Comparison of ENCODE assay signal across 8 cellular contexts in the genomic region with DNA sequence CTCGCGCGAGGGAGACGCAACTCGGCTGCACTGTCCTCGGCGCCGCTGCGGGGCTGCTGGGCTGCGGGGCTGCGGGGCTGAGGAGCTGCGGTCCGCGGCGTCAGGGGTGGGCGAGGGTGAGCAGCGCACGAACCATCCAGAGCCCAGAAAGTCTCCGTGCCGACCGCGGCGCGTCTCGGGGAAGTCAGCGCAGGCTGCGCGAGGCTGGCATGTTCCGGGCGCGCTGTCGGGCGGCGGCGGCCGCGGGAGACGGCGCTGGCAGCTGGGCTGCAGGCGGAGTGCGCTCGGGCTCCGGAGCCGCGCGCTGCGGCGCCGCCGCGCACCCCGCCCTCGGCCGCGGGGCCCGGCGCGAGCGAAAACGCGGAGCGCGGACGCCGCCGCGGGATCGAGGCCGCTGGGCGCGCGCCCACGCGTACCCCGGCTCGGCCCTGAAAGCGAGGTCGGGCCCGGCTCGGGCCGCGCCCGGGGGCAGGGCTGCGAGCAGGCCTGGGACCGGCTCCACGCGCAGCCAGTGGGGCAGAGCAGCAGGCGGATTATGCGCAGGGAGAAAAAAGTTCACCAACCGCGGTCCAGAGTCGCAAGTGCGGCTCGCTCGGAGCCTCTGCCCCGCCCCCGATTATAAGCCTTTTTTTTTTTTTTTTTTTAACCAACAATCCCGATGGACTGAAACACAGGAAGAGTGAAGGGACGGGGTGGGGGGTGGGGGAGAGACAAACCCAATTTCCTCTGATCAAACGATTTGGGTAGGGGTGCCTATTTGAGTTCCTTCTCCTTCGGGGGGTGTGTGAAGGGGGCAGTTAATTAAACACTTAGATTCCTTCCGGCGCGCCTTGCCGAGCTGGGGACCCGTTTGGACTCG. TPM values are rescaled to one million over a fixed set of nuclear protein-coding genes. Genes with fewer than 3 reads are reported as not detected.
A peak's percentile ranks its signal among the peaks of the same experiment; 100 is the strongest.
DNase-seq lines count a peak whose midpoint lies in the region; ATAC-seq, FAIRE-seq and TF ChIP-seq lines count a peak whose summit lies in the region.

A gene (minus strand): TSS at position 282 of the 859 bp plus-strand sequence. CDS start 117,230 bp downstream, outside the sequence.

- CTCF ChIA-PET in endothelial cell of umbilical vein (lab: Charles Lee), result interaction anchor here (0.7 to 1.4 kb wide), 3 partner anchors 106 to 692 kb away, joined by 3 to 4 read pairs (median 3); no protein-coding TSS in a partner anchor

- H3K4me1 ChIP-seq in endothelial cell of umbilical vein (ENCODE audit: control insufficient read depth, extremely low read depth, insufficient read depth, low read length) (peaks cover 38% of the 10 kb centered on the region), mesodermal cell (ENCODE audit: control insufficient read depth, insufficient read depth, low read length, poor library complexity, severe bottlenecking) (peaks cover 25% of the 10 kb centered on the region)

- dilution Hi-C loops in endothelial cell of umbilical vein (cut with MboI; ENCODE audit: extremely low pct_ligation_motif_present, low sequenced_read_pairs), result loop anchor here (10.0 kb wide), 1 partner anchor 695 kb away; no protein-coding TSS in a partner anchor

- H3K9me3 ChIP-seq in endothelial cell of umbilical vein (replicated peaks; ENCODE audit: control insufficient read depth, insufficient read depth, low read length) (no peaks in the 10 kb centered on the region), mesodermal cell (ENCODE audit: control insufficient read depth, low read length) (no peaks in the 10 kb centered on the region)

- DNase-seq in ELF-1 (ENCODE audit: low read depth, low spot score) (peak; percentile 63), HL-60 (ENCODE audit: low read depth in 1 of 2, low spot score in 1 of 2) (peak; percentile 25 to 41), T1000 (lab: John Stamatoyannopoulos, UW) (peak; percentile 46), endothelial cell of umbilical vein (ENCODE audit: low read depth, low spot score) (peak; percentile 69), activated gamma-delta T cell treated with Interleukin-2 at 50 U/mL for 16 hours (no peak)

- peak; percentile 33 for FAIRE-seq in endothelial cell of umbilical vein (lab: Jason Lieb, UNC)

- intact Hi-C loops in endothelial cell of umbilical vein (cut with micrococcal nuclease), result loop anchor here (1.0 to 5.0 kb wide), 7 partner anchors 49 to 750 kb away; no protein-coding TSS in a partner anchor

- WGBS in mesodermal cell (ENCODE audit: insufficient coverage in 2 of 2), 2 experiments, result 0 to 1% methylated on average over 72 to 86 of the region's 107 CpGs

- H4K20me1 ChIP-seq in endothelial cell of umbilical vein (replicated peaks; ENCODE audit: control insufficient read depth, extremely low read depth, insufficient read depth, low read length), result no peaks in the 10 kb centered on the region

- H3K4me3 ChIP-seq in HL-60 (replicated peaks; ENCODE audit: insufficient read depth, low read length) (peak within 1 kb of the TSS; percentile 70), endothelial cell of umbilical vein (replicated peaks in 1 of 3; ENCODE audit: insufficient read depth in 1 of 3, low read depth in 1 of 3, low read length in 3 of 3) (peak within 1 kb of the TSS; percentile 81 to 99 (median 86)), mesodermal cell (ENCODE audit: extremely low read depth, insufficient read depth, low read length, poor library complexity, severe bottlenecking) (peak within 1 kb of the TSS; percentile 86)

- H3K79me2 ChIP-seq in endothelial cell of umbilical vein (ENCODE audit: control insufficient read depth, insufficient read depth, low read length), result peaks cover 48% of the 10 kb centered on the region

- ATAC-seq in GM21390 (IDR thresholded peaks at IDR 0.05; ENCODE audit: unreplicated experiment), result peak; percentile 82

- H3K36me3 ChIP-seq in endothelial cell of umbilical vein (ENCODE audit: control insufficient read depth in 2 of 2, extremely low read depth in 1 of 2, insufficient read depth in 2 of 2, low read length in 2 of 2) (no peaks in the 10 kb centered on the region), mesodermal cell (ENCODE audit: control insufficient read depth, insufficient read depth, low read length) (peaks cover 6% of the 10 kb centered on the region)

- POLR2A ChIA-PET in endothelial cell of umbilical vein (lab: Charles Lee), result interaction anchor here (1.1 to 2.5 kb wide), 2 partner anchors 201 to 372 kb away, joined by 3 to 6 read pairs; no protein-coding TSS in a partner anchor

- H3K4me2 ChIP-seq in endothelial cell of umbilical vein (ENCODE audit: insufficient read depth, low read length), result peak within 1 kb of the TSS; percentile 98

- BruUV-seq in endothelial cell of umbilical vein (replicated peaks; lab: Mats Ljungman, UMichigan), result no TSS peak

- TF ChIP-seq POLR2A in endothelial cell of umbilical vein (IDR thresholded peaks at IDR 0.05; ENCODE audit: low read depth, low read length), result peak; percentile 68

- H3K27me3 ChIP-seq in HL-60 (ENCODE audit: insufficient read depth, poor library complexity, severe bottlenecking) (peaks cover 35% of the 10 kb centered on the region), endothelial cell of umbilical vein (ENCODE audit: control insufficient read depth in 2 of 2, insufficient read depth in 2 of 2, low read length in 2 of 2) (no peaks in the 10 kb centered on the region)

- H3K9ac ChIP-seq in endothelial cell of umbilical vein (replicated peaks; ENCODE audit: extremely low read depth, insufficient read depth, low read length), result peak within 1 kb of the TSS; percentile 90

- H3K9me1 ChIP-seq in endothelial cell of umbilical vein (replicated peaks; ENCODE audit: control insufficient read depth, extremely low read depth, insufficient read depth, low read length), result no peaks in the 10 kb centered on the region

- TF ChIP-seq CTCF in HL-60 (IDR thresholded peaks at IDR 0.05; ENCODE audit: insufficient read depth, low read length) (no peak), endothelial cell of umbilical vein (IDR thresholded peaks at IDR 0.05; ENCODE audit: extremely low read depth in 1 of 2, insufficient read depth in 1 of 2, low read depth in 1 of 2, low read length in 2 of 2) (no peak)

- H2AFZ ChIP-seq in endothelial cell of umbilical vein (ENCODE audit: low read depth, low read length), result peak within 1 kb of the TSS; percentile 75

- H3K27ac ChIP-seq in HL-60 (replicated peaks) (no peak within 1 kb of the TSS), endothelial cell of umbilical vein (ENCODE audit: insufficient read depth, low read depth, low read length) (peak within 1 kb of the TSS; percentile 59), mesodermal cell (ENCODE audit: low read depth, low read length, severe bottlenecking) (peak within 1 kb of the TSS; percentile 57), temporal lobe (ENCODE audit: low read depth, low read length) (peak within 1 kb of the TSS; percentile 59)

TF ChIP-seq in endothelial cell of umbilical vein, 7 proteins besides CTCF, POLR2A, EP300 and RAD21:
- TF ChIP-seq MYC (IDR thresholded peaks at IDR 0.05; ENCODE audit: low read depth, low read length) (no peak), POLR2AphosphoS5 (IDR thresholded peaks at IDR 0.05; ENCODE audit: insufficient read depth, low read depth, low read length) (peak; percentile 79), JUN (IDR thresholded peaks at IDR 0.05; ENCODE audit: borderline replicate concordance, insufficient read depth, insufficient read length, low read depth) (no peak), EZH2 (IDR thresholded peaks at IDR 0.05; ENCODE audit: borderline replicate concordance, low read depth, low read length, severe bottlenecking) (no peak)
- TF ChIP-seq, protein P1, sequence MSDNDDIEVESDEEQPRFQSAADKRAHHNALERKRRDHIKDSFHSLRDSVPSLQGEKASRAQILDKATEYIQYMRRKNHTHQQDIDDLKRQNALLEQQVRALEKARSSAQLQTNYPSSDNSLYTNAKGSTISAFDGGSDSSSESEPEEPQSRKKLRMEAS (IDR thresholded peaks at IDR 0.05; ENCODE audit: insufficient read depth, insufficient read length), result no peak

RNA-seq across cellular contexts. Expression of the gene that starts here (rescaled TPM):
- total RNA-seq in endothelial cell of umbilical vein (69.0 and 86.0 TPM in 2 replicates), temporal lobe (16.2 TPM)
- 22.0 and 34.3 TPM in 2 replicates for polyA plus RNA-seq in endothelial cell of umbilical vein
- polyA plus RNA-seq in endothelial cell of umbilical vein (2011; cell fraction: cytosol; rRNA removed), result 31.1 and 31.4 TPM in 2 replicates
- 58.0 and 65.5 TPM in 2 replicates for polyA plus RNA-seq in endothelial cell of umbilical vein (2011; cell fraction: nucleus; rRNA removed)
- polyA plus RNA-seq in endothelial cell of umbilical vein (2012), result 23.2 and 38.0 TPM in 2 replicates
- 191 and 247 TPM in 2 replicates for polyA minus RNA-seq in endothelial cell of umbilical vein
- polyA minus RNA-seq in endothelial cell of umbilical vein (2011; cell fraction: cytosol; rRNA and poly(A)+ RNA removed), result not detected
- 85.1 and 142 TPM in 2 replicates for polyA minus RNA-seq in endothelial cell of umbilical vein (2011; cell fraction: nucleus; rRNA and poly(A)+ RNA removed)
- 20.3 TPM for polyA plus RNA-seq in mesodermal cell (2013, experiment 1 of 2)
- polyA plus RNA-seq in mesodermal cell (2013, experiment 2 of 2), result 19.1 TPM
